In the genomic region with DNA sequence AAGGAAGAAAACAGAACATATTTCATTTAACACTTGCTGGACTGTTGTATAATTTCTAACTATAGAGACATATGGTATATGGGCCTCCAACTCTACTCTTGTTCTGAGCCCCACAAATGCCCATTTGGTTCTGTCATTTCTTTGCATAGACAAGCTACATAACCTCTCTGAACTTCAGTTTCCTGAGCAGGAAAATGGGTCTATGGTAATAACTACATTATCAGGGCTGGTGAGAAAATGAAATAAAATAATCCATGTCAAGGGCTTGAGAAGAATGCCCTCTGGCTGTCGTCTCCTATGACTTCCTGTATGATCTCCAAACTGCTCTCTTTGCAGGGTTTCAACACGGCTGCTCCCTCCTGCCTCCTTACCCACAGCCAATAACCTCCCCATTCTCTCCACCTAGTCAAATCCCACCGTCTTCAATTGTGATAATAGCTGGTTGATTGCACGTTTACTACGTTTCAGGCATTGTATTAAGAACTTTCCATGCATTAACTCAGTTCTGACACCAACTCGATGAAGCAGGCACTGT, we compare ENCODE assay signal across 1 cellular context.
TF ChIP-seq lines count a peak whose summit lies in the region.

No MANE protein-coding gene starts in this region.

TF ChIP-seq in HepG2, 621 proteins besides CTCF, POLR2A, EP300 and RAD21 (continued from another document and continues in another):
- TF ChIP-seq, protein P1, sequence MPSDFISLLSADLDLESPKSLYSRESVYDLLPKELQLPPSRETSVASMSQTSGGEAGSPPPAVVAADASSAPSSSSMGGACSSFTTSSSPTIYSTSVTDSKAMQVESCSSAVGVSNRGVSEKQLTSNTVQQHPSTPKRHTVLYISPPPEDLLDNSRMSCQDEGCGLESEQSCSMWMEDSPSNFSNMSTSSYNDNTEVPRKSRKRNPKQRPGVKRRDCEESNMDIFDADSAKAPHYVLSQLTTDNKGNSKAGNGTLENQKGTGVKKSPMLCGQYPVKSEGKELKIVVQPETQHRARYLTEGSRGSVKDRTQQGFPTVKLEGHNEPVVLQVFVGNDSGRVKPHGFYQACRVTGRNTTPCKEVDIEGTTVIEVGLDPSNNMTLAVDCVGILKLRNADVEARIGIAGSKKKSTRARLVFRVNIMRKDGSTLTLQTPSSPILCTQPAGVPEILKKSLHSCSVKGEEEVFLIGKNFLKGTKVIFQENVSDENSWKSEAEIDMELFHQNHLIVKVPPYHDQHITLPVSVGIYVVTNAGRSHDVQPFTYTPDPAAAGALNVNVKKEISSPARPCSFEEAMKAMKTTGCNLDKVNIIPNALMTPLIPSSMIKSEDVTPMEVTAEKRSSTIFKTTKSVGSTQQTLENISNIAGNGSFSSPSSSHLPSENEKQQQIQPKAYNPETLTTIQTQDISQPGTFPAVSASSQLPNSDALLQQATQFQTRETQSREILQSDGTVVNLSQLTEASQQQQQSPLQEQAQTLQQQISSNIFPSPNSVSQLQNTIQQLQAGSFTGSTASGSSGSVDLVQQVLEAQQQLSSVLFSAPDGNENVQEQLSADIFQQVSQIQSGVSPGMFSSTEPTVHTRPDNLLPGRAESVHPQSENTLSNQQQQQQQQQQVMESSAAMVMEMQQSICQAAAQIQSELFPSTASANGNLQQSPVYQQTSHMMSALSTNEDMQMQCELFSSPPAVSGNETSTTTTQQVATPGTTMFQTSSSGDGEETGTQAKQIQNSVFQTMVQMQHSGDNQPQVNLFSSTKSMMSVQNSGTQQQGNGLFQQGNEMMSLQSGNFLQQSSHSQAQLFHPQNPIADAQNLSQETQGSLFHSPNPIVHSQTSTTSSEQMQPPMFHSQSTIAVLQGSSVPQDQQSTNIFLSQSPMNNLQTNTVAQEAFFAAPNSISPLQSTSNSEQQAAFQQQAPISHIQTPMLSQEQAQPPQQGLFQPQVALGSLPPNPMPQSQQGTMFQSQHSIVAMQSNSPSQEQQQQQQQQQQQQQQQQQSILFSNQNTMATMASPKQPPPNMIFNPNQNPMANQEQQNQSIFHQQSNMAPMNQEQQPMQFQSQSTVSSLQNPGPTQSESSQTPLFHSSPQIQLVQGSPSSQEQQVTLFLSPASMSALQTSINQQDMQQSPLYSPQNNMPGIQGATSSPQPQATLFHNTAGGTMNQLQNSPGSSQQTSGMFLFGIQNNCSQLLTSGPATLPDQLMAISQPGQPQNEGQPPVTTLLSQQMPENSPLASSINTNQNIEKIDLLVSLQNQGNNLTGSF (CRISPR knock-in tag; IDR thresholded peaks at IDR 0.05), result no peak
- TF ChIP-seq MTF1 (CRISPR knock-in tag; IDR thresholded peaks at IDR 0.05) (no peak), STAG1 (CRISPR knock-in tag; IDR thresholded peaks at IDR 0.05) (no peak; the same call in 1 of the 2 replicates), NCOA5 (CRISPR knock-in tag; IDR thresholded peaks at IDR 0.05) (no peak), ZNF775 (CRISPR knock-in tag; IDR thresholded peaks at IDR 0.05; ENCODE audit: borderline replicate concordance) (no peak), KDM4B (CRISPR knock-in tag; IDR thresholded peaks at IDR 0.05) (no peak), MIER3 (CRISPR knock-in tag; IDR thresholded peaks at IDR 0.05; ENCODE audit: borderline replicate concordance) (no peak), ZNF878 (CRISPR knock-in tag; IDR thresholded peaks at IDR 0.05) (no peak), ZFP37 (CRISPR knock-in tag; IDR thresholded peaks at IDR 0.05; ENCODE audit: borderline replicate concordance) (peak; percentile 53; the same call in 1 of the 2 replicates), RBAK (CRISPR knock-in tag; IDR thresholded peaks at IDR 0.05) (no peak), ZFP90 (CRISPR knock-in tag; IDR thresholded peaks at IDR 0.05; ENCODE audit: borderline replicate concordance) (no peak; the same call in 1 of the 2 replicates), ZSCAN25 (CRISPR knock-in tag; IDR thresholded peaks at IDR 0.05) (no peak; the same call in 1 of the 2 replicates), ZNF292 (CRISPR knock-in tag; IDR thresholded peaks at IDR 0.05; ENCODE audit: borderline replicate concordance, low read depth) (peak; percentile 67), KAT8 (CRISPR knock-in tag; IDR thresholded peaks at IDR 0.05) (peak; percentile 36; the same call in 1 of the 2 replicates), PRPF4 (IDR thresholded peaks at IDR 0.05; ENCODE audit: low read depth, low read length, poor library complexity, severe bottlenecking) (no peak), HDAC2 (CRISPR knock-in tag; IDR thresholded peaks at IDR 0.05) (peak; percentile 21; the same call in 1 of the 2 replicates), MEIS2 (CRISPR knock-in tag; IDR thresholded peaks at IDR 0.05) (no peak), SPEN (CRISPR knock-in tag; IDR thresholded peaks at IDR 0.05; ENCODE audit: low read depth) (no peak), KLF9 (CRISPR knock-in tag; IDR thresholded peaks at IDR 0.05; ENCODE audit: low read depth) (peak; percentile 57; the same call in 1 of the 2 replicates), CHD4 (IDR thresholded peaks at IDR 0.05; ENCODE audit: borderline replicate concordance, low read length) (no peak), ELF4 (CRISPR knock-in tag; IDR thresholded peaks at IDR 0.05; ENCODE audit: borderline replicate concordance) (0 out of 2 replicates have a peak, but pooled peaks have one; percentile 56), MYC (CRISPR knock-in tag; IDR thresholded peaks at IDR 0.05; ENCODE audit: borderline replicate concordance) (no peak), ZNF800 (CRISPR knock-in tag; IDR thresholded peaks at IDR 0.05) (0 out of 2 replicates have a peak, but pooled peaks have one; percentile 27), ZNF580 (CRISPR knock-in tag; IDR thresholded peaks at IDR 0.05; ENCODE audit: borderline replicate concordance, low read depth) (no peak), DNMT1 (CRISPR knock-in tag; IDR thresholded peaks at IDR 0.05) (no peak), ATF5 (CRISPR knock-in tag; IDR thresholded peaks at IDR 0.05; ENCODE audit: low read depth) (no peak), SKI (IDR thresholded peaks at IDR 0.05; ENCODE audit: partially characterized antibody) (no peak), MED1 (CRISPR knock-in tag; IDR thresholded peaks at IDR 0.05) (peak; percentile 66; the same call in 1 of the 2 replicates), ZNF468 (CRISPR knock-in tag; IDR thresholded peaks at IDR 0.05) (no peak), SAFB2 (CRISPR knock-in tag; IDR thresholded peaks at IDR 0.05; ENCODE audit: borderline replicate concordance, low read depth) (0 out of 2 replicates have a peak, but pooled peaks have one; percentile 65), MIXL1 (CRISPR knock-in tag; IDR thresholded peaks at IDR 0.05) (no peak), ZNF414 (CRISPR knock-in tag; IDR thresholded peaks at IDR 0.05) (no peak), ZBTB46 (CRISPR knock-in tag; IDR thresholded peaks at IDR 0.05; ENCODE audit: borderline replicate concordance) (no peak), ZSCAN31 (CRISPR knock-in tag; IDR thresholded peaks at IDR 0.05; ENCODE audit: low read depth) (0 out of 2 replicates have a peak, but pooled peaks have one; percentile 58), TARDBP (CRISPR knock-in tag; IDR thresholded peaks at IDR 0.05) (no peak), NFIB (CRISPR knock-in tag; IDR thresholded peaks at IDR 0.05; ENCODE audit: borderline replicate concordance) (no peak), NR0B2 (CRISPR knock-in tag; IDR thresholded peaks at IDR 0.05) (no peak)
- TF ChIP-seq, protein P2, sequence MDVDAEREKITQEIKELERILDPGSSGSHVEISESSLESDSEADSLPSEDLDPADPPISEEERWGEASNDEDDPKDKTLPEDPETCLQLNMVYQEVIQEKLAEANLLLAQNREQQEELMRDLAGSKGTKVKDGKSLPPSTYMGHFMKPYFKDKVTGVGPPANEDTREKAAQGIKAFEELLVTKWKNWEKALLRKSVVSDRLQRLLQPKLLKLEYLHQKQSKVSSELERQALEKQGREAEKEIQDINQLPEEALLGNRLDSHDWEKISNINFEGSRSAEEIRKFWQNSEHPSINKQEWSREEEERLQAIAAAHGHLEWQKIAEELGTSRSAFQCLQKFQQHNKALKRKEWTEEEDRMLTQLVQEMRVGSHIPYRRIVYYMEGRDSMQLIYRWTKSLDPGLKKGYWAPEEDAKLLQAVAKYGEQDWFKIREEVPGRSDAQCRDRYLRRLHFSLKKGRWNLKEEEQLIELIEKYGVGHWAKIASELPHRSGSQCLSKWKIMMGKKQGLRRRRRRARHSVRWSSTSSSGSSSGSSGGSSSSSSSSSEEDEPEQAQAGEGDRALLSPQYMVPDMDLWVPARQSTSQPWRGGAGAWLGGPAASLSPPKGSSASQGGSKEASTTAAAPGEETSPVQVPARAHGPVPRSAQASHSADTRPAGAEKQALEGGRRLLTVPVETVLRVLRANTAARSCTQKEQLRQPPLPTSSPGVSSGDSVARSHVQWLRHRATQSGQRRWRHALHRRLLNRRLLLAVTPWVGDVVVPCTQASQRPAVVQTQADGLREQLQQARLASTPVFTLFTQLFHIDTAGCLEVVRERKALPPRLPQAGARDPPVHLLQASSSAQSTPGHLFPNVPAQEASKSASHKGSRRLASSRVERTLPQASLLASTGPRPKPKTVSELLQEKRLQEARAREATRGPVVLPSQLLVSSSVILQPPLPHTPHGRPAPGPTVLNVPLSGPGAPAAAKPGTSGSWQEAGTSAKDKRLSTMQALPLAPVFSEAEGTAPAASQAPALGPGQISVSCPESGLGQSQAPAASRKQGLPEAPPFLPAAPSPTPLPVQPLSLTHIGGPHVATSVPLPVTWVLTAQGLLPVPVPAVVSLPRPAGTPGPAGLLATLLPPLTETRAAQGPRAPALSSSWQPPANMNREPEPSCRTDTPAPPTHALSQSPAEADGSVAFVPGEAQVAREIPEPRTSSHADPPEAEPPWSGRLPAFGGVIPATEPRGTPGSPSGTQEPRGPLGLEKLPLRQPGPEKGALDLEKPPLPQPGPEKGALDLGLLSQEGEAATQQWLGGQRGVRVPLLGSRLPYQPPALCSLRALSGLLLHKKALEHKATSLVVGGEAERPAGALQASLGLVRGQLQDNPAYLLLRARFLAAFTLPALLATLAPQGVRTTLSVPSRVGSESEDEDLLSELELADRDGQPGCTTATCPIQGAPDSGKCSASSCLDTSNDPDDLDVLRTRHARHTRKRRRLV (CRISPR knock-in tag; IDR thresholded peaks at IDR 0.05), result no peak
- TF ChIP-seq, protein P3, sequence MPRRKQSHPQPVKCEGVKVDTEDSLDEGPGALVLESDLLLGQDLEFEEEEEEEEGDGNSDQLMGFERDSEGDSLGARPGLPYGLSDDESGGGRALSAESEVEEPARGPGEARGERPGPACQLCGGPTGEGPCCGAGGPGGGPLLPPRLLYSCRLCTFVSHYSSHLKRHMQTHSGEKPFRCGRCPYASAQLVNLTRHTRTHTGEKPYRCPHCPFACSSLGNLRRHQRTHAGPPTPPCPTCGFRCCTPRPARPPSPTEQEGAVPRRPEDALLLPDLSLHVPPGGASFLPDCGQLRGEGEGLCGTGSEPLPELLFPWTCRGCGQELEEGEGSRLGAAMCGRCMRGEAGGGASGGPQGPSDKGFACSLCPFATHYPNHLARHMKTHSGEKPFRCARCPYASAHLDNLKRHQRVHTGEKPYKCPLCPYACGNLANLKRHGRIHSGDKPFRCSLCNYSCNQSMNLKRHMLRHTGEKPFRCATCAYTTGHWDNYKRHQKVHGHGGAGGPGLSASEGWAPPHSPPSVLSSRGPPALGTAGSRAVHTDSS (CRISPR knock-in tag; conservative IDR thresholded peaks at IDR 0.05), result no peak; the same call in 1 of the 2 replicates
